In genomic region chr4:93084599-93085305, GRCh38 we compare ENCODE assay signal across 1 cellular context.
TF ChIP-seq lines count a peak whose summit lies in the region.

No MANE protein-coding gene starts in this region.

TF ChIP-seq in SK-N-SH treated with all-trans-retinoic acid at 6 μM for 48 hours, 23 proteins besides CTCF, POLR2A, EP300 and RAD21 (continued from another document):
- no peak for TF ChIP-seq CSRNP3 (CRISPR knock-in tag; IDR thresholded peaks at IDR 0.05)
- TF ChIP-seq PATZ1 (CRISPR knock-in tag; IDR thresholded peaks at IDR 0.05; ENCODE audit: borderline replicate concordance), result no peak
